In the genomic region with DNA sequence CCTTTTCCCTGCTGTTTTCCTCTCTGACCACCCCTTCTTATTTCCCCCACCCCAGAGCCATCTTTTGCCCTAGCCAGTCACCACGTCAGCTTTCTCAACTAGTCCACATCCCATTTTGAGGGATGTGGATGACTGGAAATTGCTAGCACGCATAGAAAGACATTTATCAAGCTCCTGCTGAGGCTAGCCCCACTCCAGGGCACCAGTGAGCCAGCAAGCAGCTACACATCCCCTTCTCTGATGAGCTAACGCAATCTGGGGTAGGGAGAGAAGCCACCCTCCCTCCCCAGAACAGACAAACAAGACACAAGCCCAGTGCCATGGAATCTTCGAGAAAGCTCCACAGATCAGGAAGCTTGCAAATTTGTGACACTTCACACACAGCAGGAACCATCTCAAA, we compare ENCODE assay signal across 1 cellular context.
TF ChIP-seq lines count a peak whose summit lies in the region.

No MANE protein-coding gene starts in this region.

TF ChIP-seq in HepG2, 621 proteins besides CTCF, POLR2A, EP300 and RAD21 (continued from another document):
- TF ChIP-seq CREB1 (IDR thresholded peaks at IDR 0.05) = no peak
- no peak for TF ChIP-seq CREB1 (CRISPR knock-in tag; IDR thresholded peaks at IDR 0.05)
- no peak for TF ChIP-seq MIER2 (CRISPR knock-in tag; IDR thresholded peaks at IDR 0.05)
- TF ChIP-seq, protein P1, sequence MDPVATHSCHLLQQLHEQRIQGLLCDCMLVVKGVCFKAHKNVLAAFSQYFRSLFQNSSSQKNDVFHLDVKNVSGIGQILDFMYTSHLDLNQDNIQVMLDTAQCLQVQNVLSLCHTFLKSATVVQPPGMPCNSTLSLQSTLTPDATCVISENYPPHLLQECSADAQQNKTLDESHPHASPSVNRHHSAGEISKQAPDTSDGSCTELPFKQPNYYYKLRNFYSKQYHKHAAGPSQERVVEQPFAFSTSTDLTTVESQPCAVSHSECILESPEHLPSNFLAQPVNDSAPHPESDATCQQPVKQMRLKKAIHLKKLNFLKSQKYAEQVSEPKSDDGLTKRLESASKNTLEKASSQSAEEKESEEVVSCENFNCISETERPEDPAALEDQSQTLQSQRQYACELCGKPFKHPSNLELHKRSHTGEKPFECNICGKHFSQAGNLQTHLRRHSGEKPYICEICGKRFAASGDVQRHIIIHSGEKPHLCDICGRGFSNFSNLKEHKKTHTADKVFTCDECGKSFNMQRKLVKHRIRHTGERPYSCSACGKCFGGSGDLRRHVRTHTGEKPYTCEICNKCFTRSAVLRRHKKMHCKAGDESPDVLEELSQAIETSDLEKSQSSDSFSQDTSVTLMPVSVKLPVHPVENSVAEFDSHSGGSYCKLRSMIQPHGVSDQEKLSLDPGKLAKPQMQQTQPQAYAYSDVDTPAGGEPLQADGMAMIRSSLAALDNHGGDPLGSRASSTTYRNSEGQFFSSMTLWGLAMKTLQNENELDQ (CRISPR knock-in tag; IDR thresholded peaks at IDR 0.05; ENCODE audit: borderline replicate concordance) = no peak
- TF ChIP-seq ZNF605 (CRISPR knock-in tag; IDR thresholded peaks at IDR 0.05) = no peak
- no peak for TF ChIP-seq ARID2 (CRISPR knock-in tag; IDR thresholded peaks at IDR 0.05; ENCODE audit: borderline replicate concordance)
- TF ChIP-seq ZNF20 (CRISPR knock-in tag; IDR thresholded peaks at IDR 0.05) = no peak
- TF ChIP-seq SKI (IDR thresholded peaks at IDR 0.05; ENCODE audit: partially characterized antibody) = no peak
- TF ChIP-seq, protein P2, sequence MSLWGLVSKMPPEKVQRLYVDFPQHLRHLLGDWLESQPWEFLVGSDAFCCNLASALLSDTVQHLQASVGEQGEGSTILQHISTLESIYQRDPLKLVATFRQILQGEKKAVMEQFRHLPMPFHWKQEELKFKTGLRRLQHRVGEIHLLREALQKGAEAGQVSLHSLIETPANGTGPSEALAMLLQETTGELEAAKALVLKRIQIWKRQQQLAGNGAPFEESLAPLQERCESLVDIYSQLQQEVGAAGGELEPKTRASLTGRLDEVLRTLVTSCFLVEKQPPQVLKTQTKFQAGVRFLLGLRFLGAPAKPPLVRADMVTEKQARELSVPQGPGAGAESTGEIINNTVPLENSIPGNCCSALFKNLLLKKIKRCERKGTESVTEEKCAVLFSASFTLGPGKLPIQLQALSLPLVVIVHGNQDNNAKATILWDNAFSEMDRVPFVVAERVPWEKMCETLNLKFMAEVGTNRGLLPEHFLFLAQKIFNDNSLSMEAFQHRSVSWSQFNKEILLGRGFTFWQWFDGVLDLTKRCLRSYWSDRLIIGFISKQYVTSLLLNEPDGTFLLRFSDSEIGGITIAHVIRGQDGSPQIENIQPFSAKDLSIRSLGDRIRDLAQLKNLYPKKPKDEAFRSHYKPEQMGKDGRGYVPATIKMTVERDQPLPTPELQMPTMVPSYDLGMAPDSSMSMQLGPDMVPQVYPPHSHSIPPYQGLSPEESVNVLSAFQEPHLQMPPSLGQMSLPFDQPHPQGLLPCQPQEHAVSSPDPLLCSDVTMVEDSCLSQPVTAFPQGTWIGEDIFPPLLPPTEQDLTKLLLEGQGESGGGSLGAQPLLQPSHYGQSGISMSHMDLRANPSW (CRISPR knock-in tag; IDR thresholded peaks at IDR 0.05; ENCODE audit: borderline replicate concordance) = no peak
- TF ChIP-seq ZSCAN31 (CRISPR knock-in tag; IDR thresholded peaks at IDR 0.05; ENCODE audit: low read depth) = no peak
- TF ChIP-seq, protein P3, sequence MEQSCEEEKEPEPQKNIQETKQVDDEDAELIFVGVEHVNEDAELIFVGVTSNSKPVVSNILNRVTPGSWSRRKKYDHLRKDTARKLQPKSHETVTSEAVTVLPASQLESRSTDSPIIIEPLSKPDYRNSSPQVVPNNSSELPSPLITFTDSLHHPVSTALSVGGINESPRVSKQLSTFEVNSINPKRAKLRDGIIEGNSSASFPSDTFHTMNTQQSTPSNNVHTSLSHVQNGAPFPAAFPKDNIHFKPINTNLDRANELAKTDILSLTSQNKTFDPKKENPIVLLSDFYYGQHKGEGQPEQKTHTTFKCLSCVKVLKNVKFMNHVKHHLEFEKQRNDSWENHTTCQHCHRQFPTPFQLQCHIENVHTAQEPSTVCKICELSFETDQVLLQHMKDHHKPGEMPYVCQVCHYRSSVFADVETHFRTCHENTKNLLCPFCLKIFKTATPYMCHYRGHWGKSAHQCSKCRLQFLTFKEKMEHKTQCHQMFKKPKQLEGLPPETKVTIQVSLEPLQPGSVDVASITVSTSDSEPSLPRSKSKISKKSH (CRISPR knock-in tag; IDR thresholded peaks at IDR 0.05; ENCODE audit: borderline replicate concordance) = no peak
- no peak for TF ChIP-seq ZNF460 (CRISPR knock-in tag; IDR thresholded peaks at IDR 0.05; ENCODE audit: borderline replicate concordance)
- TF ChIP-seq MAFG (CRISPR knock-in tag; IDR thresholded peaks at IDR 0.05) = no peak
- TF ChIP-seq AGO2 (optimal IDR thresholded peaks at IDR 0.05; ENCODE audit: low read depth, low read length) = no peak
- TF ChIP-seq ELF1 (CRISPR knock-in tag; IDR thresholded peaks at IDR 0.05) = no peak
